Comparison of ENCODE assay signal across 34 cellular contexts in the genomic region with DNA sequence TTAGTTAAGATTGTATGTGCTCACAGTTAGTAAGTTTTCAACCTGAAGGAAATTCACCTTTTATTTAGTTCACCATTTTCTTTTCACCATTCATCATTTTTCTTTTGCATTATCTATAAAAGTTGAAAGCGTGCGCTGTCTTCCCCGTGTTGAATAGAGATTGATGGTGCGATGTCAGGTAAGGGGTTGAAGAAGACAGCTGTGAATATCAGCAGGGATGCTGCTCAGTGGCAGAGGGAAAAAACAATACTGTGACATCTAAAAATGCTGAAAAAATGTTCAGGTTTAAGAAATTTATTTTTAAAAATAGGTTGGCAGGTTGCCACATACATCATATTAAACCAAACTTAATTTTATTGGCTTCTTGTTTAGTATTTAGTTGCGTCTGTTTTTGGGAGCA.
DNase-seq lines count a peak whose midpoint lies in the region; TF ChIP-seq lines count a peak whose summit lies in the region.
"Had no signal": no experiment of that assay in that cellular context is flagged by ENCODE, and none has a peak within 500 bp of the region (broad histone marks: within the 10 kb centered on the region; RNA-seq: fewer than 3 reads in every experiment).

No MANE protein-coding gene starts in this region.

- H3K4me1 ChIP-seq in OCI-LY3 (ENCODE audit: low read length), result peaks cover 22% of the 10 kb centered on the region
- H3K4me1 ChIP-seq in PC-9 (replicated peaks; ENCODE audit: insufficient read depth), result no peaks in the 10 kb centered on the region
- no peaks in the 10 kb centered on the region for H3K4me1 ChIP-seq in OCI-LY7 (ENCODE audit: insufficient read depth, low read length, poor library complexity, severe bottlenecking)
- no peaks in the 10 kb centered on the region for H3K4me1 ChIP-seq in tibial nerve
- H3K4me1 ChIP-seq: A549; BLaER1; BLaER1 treated with 17β-estradiol and CSF1 and Interleukin-3, amounts not matched to agents 10 nM and 100 nM; Caco-2 had no signal

- H3K36me3 ChIP-seq in OCI-LY3 (replicated peaks; ENCODE audit: low read depth, low read length) (peaks cover 4% of the 10 kb centered on the region), PC-9 (ENCODE audit: low read depth) (no peaks in the 10 kb centered on the region), neural cell (ENCODE audit: insufficient read depth, low read length) (no peaks in the 10 kb centered on the region), OCI-LY7 (ENCODE audit: insufficient read depth, low read length) (no peaks in the 10 kb centered on the region), tibial nerve (no peaks in the 10 kb centered on the region)
- H3K36me3 ChIP-seq: BE2C; BLaER1; BLaER1 treated with 17β-estradiol and CSF1 and Interleukin-3, amounts not matched to agents 10 nM and 100 nM had no signal

- BruUV-seq in PC-9 (replicated peaks; lab: Mats Ljungman, UMichigan) (no TSS peak), OCI-LY7 (replicated peaks; lab: Mats Ljungman, UMichigan) (no TSS peak)

- no peaks in the 10 kb centered on the region for H3K27me3 Mint-ChIP-seq in neural crest cell (ENCODE audit: low read depth)
- H3K27me3 Mint-ChIP-seq: B cell; CD4-positive, alpha-beta memory T cell; CD4-positive, alpha-beta T cell; CD4-positive, CD25-positive, alpha-beta regulatory T cell; CD8-positive, alpha-beta memory T cell had no signal

- no peaks in the 10 kb centered on the region for H3K79me2 ChIP-seq in OCI-LY3 (ENCODE audit: low read length)
- no peaks in the 10 kb centered on the region for H3K79me2 ChIP-seq in PC-9 (ENCODE audit: low read depth)
- no peaks in the 10 kb centered on the region for H3K79me2 ChIP-seq in neural cell (replicated peaks; ENCODE audit: insufficient read depth, low read length)
- H3K79me2 ChIP-seq in OCI-LY7 (ENCODE audit: insufficient read depth, low read depth, low read length), result no peaks in the 10 kb centered on the region

- CTCF ChIA-PET in PC-9 (lab: Charles Lee) (no interaction called here), OCI-LY7 (lab: Charles Lee; ENCODE audit: unreplicated experiment) (no interaction called here)

- no peak overlapping the region for H3K4me3 Mint-ChIP-seq in neural crest cell
- H3K4me3 Mint-ChIP-seq: B cell; CD14-positive monocyte; CD4-positive, alpha-beta memory T cell; CD4-positive, alpha-beta T cell; CD4-positive, CD25-positive, alpha-beta regulatory T cell; CD8-positive, alpha-beta memory T cell; CD8-positive, alpha-beta T cell had no signal

- peak overlapping the region; percentile 72 for H3K27ac ChIP-seq in OCI-LY3 (ENCODE audit: low read length)
- no peak overlapping the region for H3K27ac ChIP-seq in PC-9
- peak overlapping the region; percentile 59 for H3K27ac ChIP-seq in neural cell (ENCODE audit: low read length)
- H3K27ac ChIP-seq in OCI-LY7 (ENCODE audit: low read depth, low read length, poor library complexity, severe bottlenecking), result no peak overlapping the region
- H3K27ac ChIP-seq in tibial nerve, result no peak overlapping the region
- H3K27ac ChIP-seq: 22Rv1; A549; BLaER1; BLaER1 treated with 17β-estradiol and CSF1 and Interleukin-3, amounts not matched to agents 10 nM and 100 nM; C4-2B had no signal

- intact Hi-C loops in PC-9 (cut with micrococcal nuclease; ENCODE audit: unreplicated experiment), result no loop called here
- intact Hi-C loops in OCI-LY7 (cut with micrococcal nuclease; ENCODE audit: unreplicated experiment), result no loop called here

- peak overlapping the region; percentile 27 for H3K27ac Mint-ChIP-seq in neural crest cell (ENCODE audit: unreplicated experiment)
- H3K27ac Mint-ChIP-seq: B cell; CD14-positive monocyte; CD4-positive, alpha-beta memory T cell; CD4-positive, alpha-beta T cell; CD4-positive, CD25-positive, alpha-beta regulatory T cell; CD8-positive, alpha-beta memory T cell; CD8-positive, alpha-beta T cell had no signal

- H3K9me2 ChIP-seq in PC-9 (ENCODE audit: insufficient read depth) (no peaks in the 10 kb centered on the region), neural cell (ENCODE audit: insufficient read depth, low read length) (no peaks in the 10 kb centered on the region), OCI-LY7 (ENCODE audit: insufficient read depth, low read length) (no peaks in the 10 kb centered on the region)

- H3K4me3 ChIP-seq in OCI-LY3 (ENCODE audit: low read length) (no peak overlapping the region), PC-9 (no peak overlapping the region), neural cell (ENCODE audit: low read length) (no peak overlapping the region), OCI-LY7 (ENCODE audit: low read depth, low read length, poor library complexity, severe bottlenecking) (no peak overlapping the region), tibial nerve (no peak overlapping the region)
- H3K4me3 ChIP-seq: A549; BLaER1; BLaER1 treated with 17β-estradiol and CSF1 and Interleukin-3, amounts not matched to agents 10 nM and 100 nM had no signal

- H3K4me1 Mint-ChIP-seq in neural crest cell, result no peaks in the 10 kb centered on the region
- H3K4me1 Mint-ChIP-seq: B cell; CD14-positive monocyte; CD4-positive, alpha-beta memory T cell; CD4-positive, CD25-positive, alpha-beta regulatory T cell; CD8-positive, alpha-beta memory T cell had no signal

- no peak for TF ChIP-seq RAD21 in neural cell (conservative IDR thresholded peaks at IDR 0.05)

- H3K36me3 Mint-ChIP-seq in neural crest cell (ENCODE audit: low read depth), result no peaks in the 10 kb centered on the region
- H3K36me3 Mint-ChIP-seq: CD14-positive monocyte; CD4-positive, alpha-beta memory T cell; CD4-positive, CD25-positive, alpha-beta regulatory T cell; CD8-positive, alpha-beta memory T cell; CD8-positive, alpha-beta T cell had no signal

- no peaks in the 10 kb centered on the region for H3F3A ChIP-seq in PC-9 (ENCODE audit: insufficient read depth, low read depth)
- H3F3A ChIP-seq in neural cell (ENCODE audit: insufficient read depth, low read length, poor library complexity, severe bottlenecking), result no peaks in the 10 kb centered on the region

- 97 to 99% methylated on average over 5 of the region's 5 CpGs for WGBS in tibial nerve, 2 donors

- H3K9ac ChIP-seq in OCI-LY3 (ENCODE audit: low read length) (no peak overlapping the region), neural cell (ENCODE audit: low read length) (no peak overlapping the region)
- H3K9ac ChIP-seq: BLaER1; BLaER1 treated with 17β-estradiol and CSF1 and Interleukin-3, amounts not matched to agents 10 nM and 100 nM had no signal

- H4K20me1 ChIP-seq in OCI-LY3 (ENCODE audit: insufficient read depth, low read length) (no peaks in the 10 kb centered on the region), PC-9 (ENCODE audit: insufficient read depth) (no peaks in the 10 kb centered on the region), neural cell (ENCODE audit: insufficient read depth) (no peaks in the 10 kb centered on the region), OCI-LY7 (ENCODE audit: insufficient read depth, low read length) (no peaks in the 10 kb centered on the region)
- H4K20me1 ChIP-seq: BLaER1; BLaER1 treated with 17β-estradiol and CSF1 and Interleukin-3, amounts not matched to agents 10 nM and 100 nM had no signal

- no peak overlapping the region for H2AFZ ChIP-seq in OCI-LY3 (ENCODE audit: low read depth, low read length)
- 0 out of 2 replicates have a peak overlapping the region, but pooled peaks have one; percentile 39 for H2AFZ ChIP-seq in PC-9
- no peak overlapping the region for H2AFZ ChIP-seq in neural cell (ENCODE audit: low read depth, low read length)
- H2AFZ ChIP-seq in OCI-LY7 (ENCODE audit: low read length), result no peak overlapping the region

- TF ChIP-seq CTCF in OCI-LY3 (IDR thresholded peaks at IDR 0.05; ENCODE audit: low read depth, low read length), result no peak
- TF ChIP-seq CTCF in PC-9 (conservative IDR thresholded peaks at IDR 0.05), result no peak
- no peak for TF ChIP-seq CTCF in neural cell (IDR thresholded peaks at IDR 0.05; ENCODE audit: poor library complexity, severe bottlenecking)
- no peak for TF ChIP-seq CTCF in neural crest cell (conservative IDR thresholded peaks at IDR 0.05)
- TF ChIP-seq CTCF in OCI-LY7 (conservative IDR thresholded peaks at IDR 0.05; ENCODE audit: low read length), result no peak
- no peak for TF ChIP-seq CTCF in tibial nerve (IDR thresholded peaks at IDR 0.05)

- H3K9me3 ChIP-seq in OCI-LY3 (ENCODE audit: insufficient read depth, low read length) (0 out of 2 replicates have a peak, but pooled peaks cover 3% of the 10 kb centered on the region), PC-9 (ENCODE audit: insufficient read depth, low read depth) (no peaks in the 10 kb centered on the region), neural cell (ENCODE audit: low read length) (no peaks in the 10 kb centered on the region), OCI-LY7 (ENCODE audit: low read length) (no peaks in the 10 kb centered on the region), tibial nerve (no peaks in the 10 kb centered on the region)
- H3K9me3 ChIP-seq: A549; BE2C; BLaER1; BLaER1 treated with 17β-estradiol and CSF1 and Interleukin-3, amounts not matched to agents 10 nM and 100 nM; Caco-2 had no signal

- DNase-seq in PC-9, result no peak
- no peak for DNase-seq in neural crest cell (ENCODE audit: low read depth, low spot score)
- no peak for DNase-seq in OCI-LY7 (ENCODE audit: low spot score)
- no peak for DNase-seq in HPDE6-E6E7 (ENCODE audit: extremely low spot score)
- DNase-seq in tibial nerve (ENCODE audit: low spot score in 2 of 2), result no peak
- no peak for DNase-seq in AML-193 (lab: John Stamatoyannopoulos, UW)
- DNase-seq: 8988T; ACHN; BE2C; C1 segment of cervical spinal cord; Caco-2; Calu3; CD4-positive, alpha-beta memory T cell; CD4-positive, alpha-beta T cell; CD4-positive, CD25-positive, alpha-beta regulatory T cell; CD8-positive, alpha-beta memory T cell; CD8-positive, alpha-beta T cell; COR-L47; DMS 273 treated with DMSO at 0.1 percent for 48 hours; DMS153; DMS53; DMS79; DMS79 treated with DMSO at 0.1 percent for 48 hours; DND-41; EL had no signal

- H3K9me3 Mint-ChIP-seq in neural crest cell, result peaks cover 3% of the 10 kb centered on the region
- H3K9me3 Mint-ChIP-seq: CD8-positive, alpha-beta T cell had no signal

- POLR2A ChIA-PET in PC-9 (lab: Charles Lee; ENCODE audit: unreplicated experiment) (no interaction called here), OCI-LY7 (lab: Charles Lee) (interaction anchor here (0.7 kb wide), 1 partner anchor 14 kb away, joined by 3 read pairs; no protein-coding TSS in a partner anchor)

- H3K4me2 ChIP-seq in OCI-LY3 (ENCODE audit: low read length) (peak overlapping the region; percentile 24; the same call in 1 of the 2 replicates), PC-9 (no peak overlapping the region), neural cell (ENCODE audit: low read length) (peak overlapping the region; percentile 5), OCI-LY7 (ENCODE audit: low read length) (no peak overlapping the region)
- H3K4me2 ChIP-seq: A549; BLaER1; BLaER1 treated with 17β-estradiol and CSF1 and Interleukin-3, amounts not matched to agents 10 nM and 100 nM had no signal

- H3K27me3 ChIP-seq in OCI-LY3 (ENCODE audit: low read depth, low read length) (no peaks in the 10 kb centered on the region), PC-9 (ENCODE audit: insufficient read depth, low read depth) (no peaks in the 10 kb centered on the region), neural cell (ENCODE audit: insufficient read depth, low read depth, low read length) (no peaks in the 10 kb centered on the region), tibial nerve (no peaks in the 10 kb centered on the region)
- H3K27me3 ChIP-seq: BE2C; BLaER1; BLaER1 treated with 17β-estradiol and CSF1 and Interleukin-3, amounts not matched to agents 10 nM and 100 nM had no signal

- TF ChIP-seq EP300 in neural cell (conservative IDR thresholded peaks at IDR 0.05; ENCODE audit: poor library complexity, severe bottlenecking), result peak; percentile 82
- TF ChIP-seq EP300 in tibial nerve (IDR thresholded peaks at IDR 0.05), result no peak

- TF ChIP-seq POLR2A in tibial nerve (IDR thresholded peaks at IDR 0.05), result no peak

Comparison
In these comparisons a context has a peak if more than half of its experiments do, and no peak if none do; other contexts are left out.
1. H3K27ac ChIP-seq: peak in OCI-LY3 (single experiment) and neural cell (single experiment); none in PC-9 (single experiment), OCI-LY7 (single experiment) and tibial nerve (0 of 4).
2. H3K4me2 ChIP-seq: peak in OCI-LY3 (single experiment) and neural cell (single experiment); none in PC-9 (single experiment) and OCI-LY7 (single experiment).